ENCODE assay signal across 11 cellular contexts in genomic region chr1:145897969-145898368, GRCh38. TPM values are rescaled to one million over a fixed set of nuclear protein-coding genes. Genes with fewer than 3 reads are reported as not detected.
DNase-seq lines count a peak whose midpoint lies in the region; TF ChIP-seq lines count a peak whose summit lies in the region.
"Had no signal": no experiment of that assay in that cellular context is flagged by ENCODE, and none has a peak within 500 bp of the region (broad histone marks: within the 10 kb centered on the region; RNA-seq: fewer than 3 reads in every experiment).

No MANE protein-coding gene starts in this region.

- CTCF ChIA-PET in MCF 10A (lab: Yijun Ruan, JAX): interaction anchor here (1.0 to 21.0 kb wide), 3 partner anchors 13 to 137 kb away, joined by 3 to 617 read pairs (median 5); partner anchors contain the start of genes ITGA10 and NUDT17
- CTCF ChIA-PET in mammary epithelial cell (lab: Charles Lee; ENCODE audit: low non-redundant PET): no interaction called here

- H3K79me2 ChIP-seq in mammary epithelial cell (ENCODE audit: insufficient read depth, low read length) (no peaks in the 10 kb centered on the region), neural progenitor cell (ENCODE audit: low read depth) (no peaks in the 10 kb centered on the region)

- H3K36me3 Mint-ChIP-seq in MCF 10A (ENCODE audit: insufficient read depth, unreplicated experiment) (peaks cover 32% of the 10 kb centered on the region), neural progenitor cell (no peaks in the 10 kb centered on the region)

- intact Hi-C loops in MCF 10A (cut with micrococcal nuclease) (no loop called here), mammary epithelial cell (cut with micrococcal nuclease) (no loop called here)

- H3K9me3 ChIP-seq in mammary epithelial cell (replicated peaks; ENCODE audit: insufficient read depth, low read length) (no peaks in the 10 kb centered on the region), neural progenitor cell (ENCODE audit: low read depth) (no peaks in the 10 kb centered on the region)
- H3K9me3 ChIP-seq: A549, BLaER1 had no signal

- H3K27ac ChIP-seq in mammary epithelial cell (ENCODE audit: insufficient read depth, low read depth, low read length) (no peak overlapping the region), neural progenitor cell (no peak overlapping the region)
- H3K27ac ChIP-seq: 22Rv1, BLaER1 had no signal

- H2AFZ ChIP-seq in mammary epithelial cell (ENCODE audit: low read depth, low read length) (no peak overlapping the region), neural progenitor cell (replicated peaks) (no peak overlapping the region)

- no peak for TF ChIP-seq CTCF in MCF 10A (IDR thresholded peaks at IDR 0.05; ENCODE audit: unreplicated experiment)
- no peak for TF ChIP-seq CTCF in mammary epithelial cell (conservative IDR thresholded peaks at IDR 0.05 in 1 of 2, IDR thresholded peaks at IDR 0.05 in 1 of 2; ENCODE audit: extremely low read depth in 1 of 2, insufficient read depth in 1 of 2, low read depth in 1 of 2, low read length in 2 of 2)
- TF ChIP-seq CTCF in neural progenitor cell (IDR thresholded peaks at IDR 0.05): no peak

- DNase-seq in MCF 10A (ENCODE audit: unreplicated experiment): no peak
- DNase-seq in mammary epithelial cell: no peak
- no peak for DNase-seq in neural progenitor cell (ENCODE audit: low spot score)
- no peak for DNase-seq in DMS 273 treated with DMSO at 0.1 percent for 48 hours (lab: John Stamatoyannopoulos, UW)
- DNase-seq in DMS153 treated with DMSO at 0.1 percent for 48 hours (lab: John Stamatoyannopoulos, UW; ENCODE audit: unreplicated experiment): no peak
- DNase-seq: CD4-positive, alpha-beta memory T cell; H9 had no signal

- H3K4me2 ChIP-seq in mammary epithelial cell (ENCODE audit: insufficient read depth, low read depth, low read length) (no peak overlapping the region), neural progenitor cell (no peak overlapping the region)
- H3K4me2 ChIP-seq: A549, BLaER1 had no signal

- in situ Hi-C loops in mammary epithelial cell (cut with MboI; ENCODE audit: low sequenced_read_pairs in 2 of 2): loop anchor here in 1 of 2 donors (10.0 kb wide), 1 partner anchor 107 kb away; no protein-coding TSS in a partner anchor

- 100% methylated on average over 1 of the region's 1 CpG for WGBS in mammary epithelial cell (ENCODE audit: low coverage, missing lambda C conversion rate)

- dilution Hi-C loops in mammary epithelial cell (cut with HindIII; ENCODE audit: low sequenced_read_pairs): no loop called here

- H3K27me3 Mint-ChIP-seq in MCF 10A (ENCODE audit: insufficient read depth, unreplicated experiment) (no peaks in the 10 kb centered on the region), neural progenitor cell (ENCODE audit: insufficient read depth, low read depth) (peaks cover 22% of the 10 kb centered on the region)
- H3K27me3 Mint-ChIP-seq: CD4-positive, alpha-beta memory T cell had no signal

- H3K4me1 ChIP-seq in mammary epithelial cell (ENCODE audit: insufficient read depth, low read length): peaks cover 6% of the 10 kb centered on the region
- no peaks in the 10 kb centered on the region for H3K4me1 ChIP-seq in neural progenitor cell
- H3K4me1 ChIP-seq: BLaER1 had no signal

- no TSS peak for BruUV-seq in MCF 10A (replicated peaks; lab: Mats Ljungman, UMichigan)
- BruUV-seq in mammary epithelial cell (replicated peaks; lab: Mats Ljungman, UMichigan): no TSS peak

- H3K36me3 ChIP-seq in mammary epithelial cell (ENCODE audit: insufficient read depth, low read length): peaks cover 3% of the 10 kb centered on the region
- H3K36me3 ChIP-seq in neural progenitor cell: no peaks in the 10 kb centered on the region
- H3K36me3 ChIP-seq: BLaER1 had no signal

- H3F3A ChIP-seq in neural progenitor cell (ENCODE audit: low read depth): no peaks in the 10 kb centered on the region

- H3K4me1 Mint-ChIP-seq in MCF 10A (ENCODE audit: insufficient read depth, unreplicated experiment) (peaks cover 9% of the 10 kb centered on the region), neural progenitor cell (peaks cover 25% of the 10 kb centered on the region)
- H3K4me1 Mint-ChIP-seq: CD14-positive monocyte; CD4-positive, alpha-beta memory T cell had no signal

- H3K4me3 Mint-ChIP-seq in MCF 10A (ENCODE audit: unreplicated experiment) (no peak overlapping the region), neural progenitor cell (peak overlapping the region; percentile 1)
- H3K4me3 Mint-ChIP-seq: CD14-positive monocyte; CD4-positive, alpha-beta memory T cell; H9 had no signal

- no peaks in the 10 kb centered on the region for H3K9me3 Mint-ChIP-seq in MCF 10A (ENCODE audit: unreplicated experiment)
- H3K9me3 Mint-ChIP-seq in neural progenitor cell: no peaks in the 10 kb centered on the region
- H3K9me3 Mint-ChIP-seq: CD14-positive monocyte; CD4-positive, alpha-beta memory T cell; H9 had no signal

- H3K9ac ChIP-seq in mammary epithelial cell (ENCODE audit: insufficient read depth, low read length) (no peak overlapping the region), neural progenitor cell (no peak overlapping the region)
- H3K9ac ChIP-seq: BLaER1 had no signal

- H3K27ac Mint-ChIP-seq in MCF 10A (ENCODE audit: low read depth, unreplicated experiment) (peak overlapping the region; percentile 4), neural progenitor cell (no peak overlapping the region)
- H3K27ac Mint-ChIP-seq: CD14-positive monocyte; CD4-positive, alpha-beta memory T cell; H9 had no signal

- H3K27me3 ChIP-seq in mammary epithelial cell (ENCODE audit: insufficient read depth, low read length) (no peaks in the 10 kb centered on the region), neural progenitor cell (no peaks in the 10 kb centered on the region)
- H3K27me3 ChIP-seq: BLaER1 had no signal

- POLR2A ChIA-PET in MCF 10A (lab: Yijun Ruan, JAX): no interaction called here

- H4K20me1 ChIP-seq in mammary epithelial cell (ENCODE audit: insufficient read depth, low read length): no peaks in the 10 kb centered on the region
- H4K20me1 ChIP-seq in neural progenitor cell (ENCODE audit: low read depth): no peaks in the 10 kb centered on the region
- H4K20me1 ChIP-seq: BLaER1 had no signal

- H3K4me3 ChIP-seq in mammary epithelial cell (replicated peaks in 1 of 3; ENCODE audit: insufficient read depth in 1 of 3, low read depth in 2 of 3, low read length in 3 of 3) (no peak overlapping the region), neural progenitor cell (no peak overlapping the region)
- H3K4me3 ChIP-seq: A549, BLaER1 had no signal

RNA-seq across cellular contexts. Expression of gene ITGA10, which starts 11.9 kb away (rescaled TPM):
- total RNA-seq in MCF 10A (2022): 25.7 and 33.0 TPM in 2 replicates
- 1 to 10 TPM; 1.3 to 9.0 TPM for total RNA-seq in mammary epithelial cell
- polyA plus RNA-seq in mammary epithelial cell: 5.1 TPM
- 0.41 TPM for polyA minus RNA-seq in mammary epithelial cell
- 0.06 and 0.15 TPM in 2 replicates for total RNA-seq in neural progenitor cell (ENCODE audit: low replicate concordance)
- polyA plus RNA-seq: CD14-positive monocyte had no signal

RNA-seq across cellular contexts. Expression of gene ANKRD35, which starts 12.3 kb away (rescaled TPM):
- 0.29 TPM in 1 of 2 replicates, not detected in the other for total RNA-seq in MCF 10A (2022)
- total RNA-seq in mammary epithelial cell: under 1 TPM; 0.33 to 0.66 TPM
- polyA plus RNA-seq in mammary epithelial cell: 0.67 TPM
- 4.8 TPM for polyA minus RNA-seq in mammary epithelial cell
- total RNA-seq in neural progenitor cell (ENCODE audit: low replicate concordance): 1.1 and 1.9 TPM in 2 replicates
- total RNA-seq: CD4-positive, alpha-beta memory T cell had no signal
- polyA plus RNA-seq: A549 had no signal

RNA-seq across cellular contexts. Expression of gene PEX11B, which starts 20.5 kb away (rescaled TPM):
- total RNA-seq in MCF 10A (2022) (35.5 and 36.2 TPM in 2 replicates), mammary epithelial cell (10 to 100 TPM; 30.4 to 36.3 TPM), neural progenitor cell (ENCODE audit: low replicate concordance) (15.0 and 16.6 TPM in 2 replicates)
- 31.0 TPM for polyA plus RNA-seq in mammary epithelial cell
- polyA minus RNA-seq in mammary epithelial cell: 17.2 TPM

RNA-seq across cellular contexts. Expression of gene RBM8A, which starts 29.3 kb away (rescaled TPM):
- 370 and 403 TPM in 2 replicates for total RNA-seq in MCF 10A (2022)
- 100 to 1,000 TPM in 1 of 2 donors, 10 to 100 TPM in 1; 80.2 to 172 TPM for total RNA-seq in mammary epithelial cell
- polyA plus RNA-seq in mammary epithelial cell: 172 TPM
- polyA minus RNA-seq in mammary epithelial cell: 57.7 TPM
- total RNA-seq in neural progenitor cell (ENCODE audit: low replicate concordance): 242 and 320 TPM in 2 replicates

RNA-seq across cellular contexts. Expression of gene PIAS3, which starts 39.1 kb away (rescaled TPM):
- total RNA-seq in MCF 10A (2022): 34.3 and 36.9 TPM in 2 replicates
- total RNA-seq in mammary epithelial cell: 10 to 100 TPM; 21.7 to 58.8 TPM
- 40.5 TPM for polyA plus RNA-seq in mammary epithelial cell
- polyA minus RNA-seq in mammary epithelial cell: 89.4 TPM
- total RNA-seq in neural progenitor cell (ENCODE audit: low replicate concordance): 15.7 and 33.7 TPM in 2 replicates
